In the genomic region with DNA sequence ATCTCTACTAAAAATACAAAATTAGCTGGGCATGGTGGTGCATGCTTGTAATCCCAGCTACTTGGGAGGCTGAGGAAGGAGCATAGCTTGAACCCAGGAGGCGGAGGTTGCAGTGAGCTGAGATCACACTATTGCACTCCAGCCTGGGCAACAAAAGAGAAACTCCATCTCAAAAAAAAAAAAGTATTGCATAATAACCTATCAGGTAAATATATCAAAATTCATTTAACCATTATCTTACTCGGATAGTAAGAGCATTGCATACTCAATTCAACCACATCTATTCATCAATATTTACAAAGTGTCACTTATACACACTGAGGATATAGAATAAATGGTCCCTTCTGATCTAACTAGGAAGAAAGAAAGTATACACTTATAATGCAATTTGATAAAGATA, we compare ENCODE assay signal across 1 cellular context.
TF ChIP-seq lines count a peak whose summit lies in the region.
"Not testable (repeated sequence)": the region's sequence is repeated elsewhere in the genome, so short reads cannot be mapped to it uniquely, and the experiment has no call there.

No MANE protein-coding gene starts in this region.

TF ChIP-seq in K562, 482 proteins besides CTCF, POLR2A, EP300 and RAD21:
- not testable (repeated sequence) for TF ChIP-seq CEBPG (CRISPR knock-in tag; IDR thresholded peaks at IDR 0.05); ATF3 (CRISPR knock-in tag; conservative IDR thresholded peaks at IDR 0.05)
- TF ChIP-seq CEBPG (tag; conservative IDR thresholded peaks at IDR 0.05 in 1 of 2, IDR thresholded peaks at IDR 0.05 in 1 of 2) (peak; percentile 61 to 87; a peak in 3 of 4 replicates), ATF3 (IDR thresholded peaks at IDR 0.05) (0 out of 2 replicates have a peak, but pooled peaks have one; percentile 15), CEBPB (tag; IDR thresholded peaks at IDR 0.05) (peak; percentile 72)
